ENCODE assay signal across 21 cellular contexts in the genomic region with DNA sequence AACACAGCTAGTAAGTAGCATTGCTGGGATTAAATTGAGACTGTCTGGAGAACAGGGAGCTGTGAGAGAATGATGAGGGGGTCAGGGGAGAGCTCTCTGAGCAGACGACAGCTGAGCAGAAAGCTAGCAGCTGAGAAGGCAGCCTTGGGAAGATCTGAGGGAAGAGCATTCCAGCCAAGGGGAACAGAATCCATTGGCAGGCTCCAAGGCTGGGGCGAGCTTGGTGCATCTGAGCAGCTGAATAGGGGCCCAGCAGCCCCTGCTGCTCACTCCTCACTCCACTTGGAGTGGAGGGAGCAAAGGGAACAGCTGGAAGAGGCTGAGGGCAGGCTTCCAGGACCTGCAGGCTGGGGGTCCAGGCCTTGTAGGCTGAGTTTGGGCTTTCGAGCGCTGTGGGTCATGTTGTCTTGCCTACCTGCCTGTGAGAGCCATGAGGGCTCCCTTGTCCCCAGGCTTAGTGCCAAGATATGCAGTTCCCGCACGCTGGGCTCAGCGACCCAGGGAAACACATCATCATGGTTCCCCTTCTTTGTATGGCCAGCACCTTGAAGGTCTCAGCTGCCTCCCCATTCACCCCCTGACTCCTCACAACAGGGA. TPM values are rescaled to one million over a fixed set of nuclear protein-coding genes. Genes with fewer than 3 reads are reported as not detected.
A peak's percentile ranks its signal among the peaks of the same experiment; 100 is the strongest.
DNase-seq lines count a peak whose midpoint lies in the region; ATAC-seq and TF ChIP-seq lines count a peak whose summit lies in the region.
"Had no signal": no experiment of that assay in that cellular context is flagged by ENCODE, and none has a peak within 500 bp of the region (broad histone marks: within the 10 kb centered on the region; RNA-seq: fewer than 3 reads in every experiment).

No MANE protein-coding gene starts in this region.

- H3K36me3 ChIP-seq in psoas muscle (ENCODE audit: insufficient read depth in 1 of 2, low read depth in 1 of 2) (no peaks in the 10 kb centered on the region), brain microvascular endothelial cell (replicated peaks) (no peaks in the 10 kb centered on the region)

- DNase-seq in DMS 273 (lab: John Stamatoyannopoulos, UW; ENCODE audit: unreplicated experiment) (peak; percentile 86), NCI-H82 treated with DMSO at 0.1 percent for 48 hours (lab: John Stamatoyannopoulos, UW; ENCODE audit: unreplicated experiment) (peak; percentile 59), left cardiac atrium (no peak), psoas muscle (no peak), foreskin keratinocyte (no peak), brain microvascular endothelial cell (no peak)
- DNase-seq: activated effector memory CD4-positive, alpha-beta T cell treated with anti-CD3 and anti-CD28 coated beads, Interleukin-2, amount 50 U/mL, for 16 hours; amniotic stem cell; CD4-positive, alpha-beta memory T cell; DND-41; effector CD8-positive, alpha-beta T cell; islet precursor cell; NCI-H2081 treated with DMSO at 0.1 percent for 48 hours; NCI-H510A treated with DMSO at 0.1 percent for 48 hours; stimulated activated CD4-positive, alpha-beta T cell treated with anti-CD3 and anti-CD28 coated beads, Interleukin-15, amount 100 ng/mL, for 24 hours; stimulated activated naive CD4-positive, alpha-beta T cell treated with Interleukin-2 at 50 U/mL for 16 hours; T-helper 9 cell had no signal

- peaks cover 4% of the 10 kb centered on the region for H3K9me3 ChIP-seq in psoas muscle

- TF ChIP-seq CTCF in psoas muscle (IDR thresholded peaks at IDR 0.05) (no peak), foreskin keratinocyte (conservative IDR thresholded peaks at IDR 0.05) (no peak), brain microvascular endothelial cell (IDR thresholded peaks at IDR 0.05; ENCODE audit: low read depth, low read length, missing control alignments) (no peak)

- peaks cover 37% of the 10 kb centered on the region for H3K4me1 ChIP-seq in psoas muscle
- no peaks in the 10 kb centered on the region for H3K4me1 ChIP-seq in foreskin keratinocyte

- H3K27ac ChIP-seq in psoas muscle (peak overlapping the region; percentile 67), foreskin keratinocyte (no peak overlapping the region), brain microvascular endothelial cell (no peak overlapping the region)

- WGBS in psoas muscle, 3 donors: 17 to 33% (median 31%) methylated on average over 7 of the region's 7 CpGs

- intact Hi-C loops in left cardiac atrium (cut with DNase I): no loop called here
- intact Hi-C loops in psoas muscle (cut with DNase I): no loop called here

- in situ Hi-C loops in brain microvascular endothelial cell (cut with HindIII; ENCODE audit: low pct_ligation_motif_present, low sequenced_read_pairs): no loop called here

- H3K27me3 ChIP-seq in psoas muscle (ENCODE audit: insufficient read depth in 3 of 3, low read length in 2 of 3): no peaks in the 10 kb centered on the region
- no peaks in the 10 kb centered on the region for H3K27me3 ChIP-seq in foreskin keratinocyte
- H3K27me3 ChIP-seq in brain microvascular endothelial cell (replicated peaks): no peaks in the 10 kb centered on the region

- H3K4me3 ChIP-seq in psoas muscle (no peak overlapping the region), brain microvascular endothelial cell (ENCODE audit: low read depth, low read length) (no peak overlapping the region)

- ATAC-seq in left cardiac atrium: peak; percentile 8 to 12
- peak in 3 of 4 donors; percentile 7 to 22 (median 17) for ATAC-seq in psoas muscle
- no peak for ATAC-seq in foreskin keratinocyte
- ATAC-seq in HG03095 (IDR thresholded peaks at IDR 0.05; ENCODE audit: unreplicated experiment): no peak
- no peak for ATAC-seq in GM21576 (IDR thresholded peaks at IDR 0.05; ENCODE audit: unreplicated experiment)
- ATAC-seq: activated CD4-positive, CD25-positive, alpha-beta regulatory T cell treated with anti-CD3 and anti-CD28 coated beads, Interleukin-2, amount 50 U/mL, for 24 hours had no signal

RNA-seq across cellular contexts. Expression of gene ACOT11, which starts 10.5 kb away (rescaled TPM):
- total RNA-seq in left cardiac atrium (10 to 100 TPM; 15.2 to 23.3 TPM), psoas muscle (10 to 100 TPM in 1 of 4 donors, 1 to 10 TPM in 3; 2.4 to 13.9 (median 5.0) TPM), foreskin keratinocyte (2.7 and 3.0 TPM in 2 replicates)
- polyA plus RNA-seq in psoas muscle (1 to 10 TPM in 1 of 3 donors, under 1 TPM in 2; 0.82 to 2.3 (median 0.93) TPM), foreskin keratinocyte (1.9 and 2.6 TPM in 2 replicates)
- polyA plus RNA-seq: CD4-positive, alpha-beta memory T cell; neural cell had no signal

Comparison
In these comparisons a context has a peak if more than half of its experiments do, and no peak if none do; other contexts are left out.
1. DNase-seq: peak in DMS 273 (single experiment) and NCI-H82 treated with DMSO at 0.1 percent for 48 hours (single experiment); none in left cardiac atrium (single experiment), psoas muscle (0 of 2), foreskin keratinocyte (0 of 2) and brain microvascular endothelial cell (single experiment).
2. ATAC-seq: peak in left cardiac atrium (2 of 2) and psoas muscle (3 of 4); none in foreskin keratinocyte (single experiment), HG03095 (single experiment) and GM21576 (single experiment).